ENCODE assay signal across 1 cellular context in genomic region chr1:157983787-157984186, GRCh38.
TF ChIP-seq lines count a peak whose summit lies in the region.

No MANE protein-coding gene starts in this region.

TF ChIP-seq in WTC11, 78 proteins besides CTCF, POLR2A, EP300 and RAD21 (continued from another document):
- TF ChIP-seq E2F1 (CRISPR knock-in tag; IDR thresholded peaks at IDR 0.05) (no peak), ATF2 (CRISPR knock-in tag; IDR thresholded peaks at IDR 0.05; ENCODE audit: borderline replicate concordance, low read depth) (no peak), NFYB (CRISPR knock-in tag; conservative IDR thresholded peaks at IDR 0.05; ENCODE audit: low read depth) (no peak), AR (CRISPR knock-in tag; IDR thresholded peaks at IDR 0.05) (no peak), GABPB1 (CRISPR knock-in tag; IDR thresholded peaks at IDR 0.05) (no peak)
TF ChIP-seq in WTC11: peak in this region for 0.
